22 cellular contexts compared by ENCODE assay signal in genomic region chr7:1348096-1348835, GRCh38.
DNase-seq lines count a peak whose midpoint lies in the region; ATAC-seq and TF ChIP-seq lines count a peak whose summit lies in the region.
"Had no signal": no experiment of that assay in that cellular context is flagged by ENCODE, and none has a peak within 500 bp of the region (broad histone marks: within the 10 kb centered on the region; RNA-seq: fewer than 3 reads in every experiment).

No MANE protein-coding gene starts in this region.

- no peaks in the 10 kb centered on the region for H3K9me3 ChIP-seq in lower lobe of right lung
- peaks cover 0 to 5% (median 0%) of the 10 kb centered on the region in 8 donors for H3K9me3 ChIP-seq in spleen
- no peaks in the 10 kb centered on the region for H3K9me3 ChIP-seq in MG63
- H3K9me3 ChIP-seq: SJSA1 had no signal

- CTCF ChIA-PET in WTC11 (lab: Charles Lee), result interaction anchor here (0.7 to 1.4 kb wide), 3 partner anchors 21 to 123 kb away, joined by 3 read pairs; no protein-coding TSS in a partner anchor

- H3K27ac ChIP-seq in lower lobe of right lung, result no peak overlapping the region
- no peak overlapping the region for H3K27ac ChIP-seq in spleen
- H3K27ac ChIP-seq: KMS-11, SJSA1 had no signal

- H3K4me3 ChIP-seq in lower lobe of right lung, result no peak overlapping the region
- no peak overlapping the region for H3K4me3 ChIP-seq in spleen
- no peak overlapping the region for H3K4me3 ChIP-seq in MG63
- H3K4me3 ChIP-seq: SJSA1 had no signal

- no peaks in the 10 kb centered on the region for H3K36me3 ChIP-seq in lower lobe of right lung
- H3K36me3 ChIP-seq in spleen, result no peaks in the 10 kb centered on the region
- H3K36me3 ChIP-seq in MG63, result no peaks in the 10 kb centered on the region
- H3K36me3 ChIP-seq: SJSA1 had no signal

- DNase-seq in Right ventricle myocardium inferior (ENCODE audit: missing footprints) (peak; percentile 50), cardiac septum (ENCODE audit: low spot score) (no peak), WTC11 (ENCODE audit: low spot score) (no peak), lower lobe of right lung (peak; percentile 28), spleen (peak; percentile 58), MG63 (no peak)
- no peak for DNase-seq in stimulated activated CD4-positive, alpha-beta T cell treated with anti-CD3 and anti-CD28 coated beads, Interleukin-4, amount 100 ng/mL, for 1 hour
- DNase-seq: C1 segment of cervical spinal cord, COR-L47, GOT3, HCEC 1CT, IMR-90, NCI-H1092, NCI-H1417 treated with DMSO at 0.1 percent for 48 hours, NCI-H1694 treated with DMSO at 0.1 percent for 48 hours, NCI-H2081, NCI-H524, NCI-H748 treated with DMSO at 0.1 percent for 48 hours had no signal

- intact Hi-C loops in Right ventricle myocardium inferior (cut with DNase I), result no loop called here
- intact Hi-C loops in cardiac septum (cut with DNase I), result no loop called here
- intact Hi-C loops in lower lobe of right lung (cut with DNase I), result no loop called here
- intact Hi-C loops in spleen (cut with DNase I; ENCODE audit: low total_unique reads), result no loop called here

- H3K4me1 ChIP-seq in lower lobe of right lung (no peaks in the 10 kb centered on the region), spleen (no peaks in the 10 kb centered on the region)
- H3K4me1 ChIP-seq: SJSA1 had no signal

- no peak overlapping the region for H3K4me3 Mint-ChIP-seq in WTC11
- H3K4me3 Mint-ChIP-seq: CD4-positive, alpha-beta memory T cell had no signal

- ATAC-seq in Right ventricle myocardium inferior (no peak), WTC11 (no peak), lower lobe of right lung (no peak), GM18873 (IDR thresholded peaks at IDR 0.05; ENCODE audit: low FRiP score, unreplicated experiment) (no peak)

- H3K27ac Mint-ChIP-seq in WTC11, result peak overlapping the region; percentile 63
- H3K27ac Mint-ChIP-seq: CD4-positive, alpha-beta memory T cell had no signal

- H3K27me3 ChIP-seq in lower lobe of right lung (ENCODE audit: low read depth) (peaks cover 53% of the 10 kb centered on the region), spleen (replicated peaks in 1 of 7) (peaks cover 0 to 80% (median 28%) of the 10 kb centered on the region in 7 donors), MG63 (no peaks in the 10 kb centered on the region)

- TF ChIP-seq CTCF in WTC11 (IDR thresholded peaks at IDR 0.05) (no peak), lower lobe of right lung (IDR thresholded peaks at IDR 0.05) (no peak), spleen (IDR thresholded peaks at IDR 0.05 in 8 of 11, conservative IDR thresholded peaks at IDR 0.05 in 3 of 11) (no peak)

- no peaks in the 10 kb centered on the region for H3K4me1 Mint-ChIP-seq in WTC11
- H3K4me1 Mint-ChIP-seq: CD4-positive, alpha-beta memory T cell had no signal

- H3K36me3 Mint-ChIP-seq in WTC11, result no peaks in the 10 kb centered on the region
- H3K36me3 Mint-ChIP-seq: CD4-positive, alpha-beta memory T cell had no signal

- POLR2A ChIA-PET in WTC11 (lab: Charles Lee), result no interaction called here

- no peaks in the 10 kb centered on the region for H3K27me3 Mint-ChIP-seq in WTC11 (ENCODE audit: low read depth)

- no peak for TF ChIP-seq POLR2A in spleen (IDR thresholded peaks at IDR 0.05)

- no peaks in the 10 kb centered on the region for H3K9me3 Mint-ChIP-seq in WTC11
- H3K9me3 Mint-ChIP-seq: CD4-positive, alpha-beta memory T cell had no signal

- 55 to 69% (median 60%) methylated on average over 24 to 29 of the region's 29 CpGs for WGBS in spleen, 5 donors

TF ChIP-seq in WTC11, 78 proteins besides CTCF, POLR2A, EP300 and RAD21:
- no peak for TF ChIP-seq JAZF1 (CRISPR knock-in tag; IDR thresholded peaks at IDR 0.05)
- no peak for TF ChIP-seq MXD4 (CRISPR knock-in tag; IDR thresholded peaks at IDR 0.05; ENCODE audit: borderline replicate concordance)
- no peak for TF ChIP-seq ZNF121 (CRISPR knock-in tag; IDR thresholded peaks at IDR 0.05)
- no peak for TF ChIP-seq FOXP4 (CRISPR knock-in tag; IDR thresholded peaks at IDR 0.05)
- TF ChIP-seq GABPB1 (CRISPR knock-in tag; IDR thresholded peaks at IDR 0.05), result no peak
- TF ChIP-seq ZNF396 (CRISPR knock-in tag; IDR thresholded peaks at IDR 0.05; ENCODE audit: borderline replicate concordance), result no peak
- TF ChIP-seq SMAD4 (CRISPR knock-in tag; IDR thresholded peaks at IDR 0.05), result no peak
- TF ChIP-seq GRHL2 (CRISPR knock-in tag; IDR thresholded peaks at IDR 0.05; ENCODE audit: insufficient replicate concordance, severe bottlenecking), result no peak
- TF ChIP-seq SMAD3 (CRISPR knock-in tag; IDR thresholded peaks at IDR 0.05; ENCODE audit: borderline replicate concordance), result no peak
- no peak for TF ChIP-seq NFYB (CRISPR knock-in tag; conservative IDR thresholded peaks at IDR 0.05; ENCODE audit: low read depth)
- no peak for TF ChIP-seq ZNF281 (CRISPR knock-in tag; IDR thresholded peaks at IDR 0.05)

Comparison
In these comparisons a context has a peak if more than half of its experiments do, and no peak if none do; other contexts are left out.
1. DNase-seq: peak in Right ventricle myocardium inferior (single experiment), lower lobe of right lung (single experiment) and spleen (single experiment); none in cardiac septum (single experiment), WTC11 (single experiment), stimulated activated CD4-positive, alpha-beta T cell treated with anti-CD3 and anti-CD28 coated beads, Interleukin-4, amount 100 ng/mL, for 1 hour (single experiment) and MG63 (single experiment).